ENCODE assay signal across 19 cellular contexts in genomic region chr13:75236774-75237173, GRCh38.
"Had no signal": no experiment of that assay in that cellular context is flagged by ENCODE, and none has a peak within 500 bp of the region (broad histone marks: within the 10 kb centered on the region; RNA-seq: fewer than 3 reads in every experiment).

No MANE protein-coding gene starts in this region.

- ATAC-seq: heart left ventricle; left cardiac atrium; pancreas; psoas muscle; right cardiac atrium; stimulated activated effector memory CD8-positive, alpha-beta T cell treated with anti-CD3 and anti-CD28 coated beads, Interleukin-12 subunit alpha, Interleukin-12 subunit beta, amount 100 ng/mL, for 72 hours; stimulated activated naive CD8-positive, alpha-beta T cell treated with anti-CD3 and anti-CD28 coated beads, Interleukin-15, amount 100 ng/mL, for 72 hours; T-helper 17 cell had no signal

- DNase-seq: activated CD4-positive, alpha-beta memory T cell treated with anti-CD3 and anti-CD28 coated beads for 36 hours; activated CD4-positive, alpha-beta T cell treated with anti-CD3 and anti-CD28 coated beads for 48 hours; activated naive CD4-positive, alpha-beta T cell treated with anti-CD3 and anti-CD28 coated beads for 36 hours; activated naive CD8-positive, alpha-beta T cell treated with anti-CD3 and anti-CD28 coated beads, Interleukin-2, amount 10 ng/mL, durations not matched to agents 7 days and 5 days; activated T-cell treated with anti-CD3 and anti-CD28 coated beads, Interleukin-2, amount 50 U/mL, for 48 hours; central memory CD4-positive, alpha-beta T cell; effector memory CD4-positive, alpha-beta T cell; heart left ventricle; islet precursor cell; left cardiac atrium; pancreas; psoas muscle; right cardiac atrium; stimulated activated CD4-positive, alpha-beta T cell treated with anti-CD3 and anti-CD28 coated beads, Interleukin-2, amount 100 ng/mL, for 24 hours; stimulated activated naive CD8-positive, alpha-beta T cell treated with anti-CD3 and anti-CD28 coated beads, Interleukin-15, amount 100 ng/mL, for 72 hours; T-helper 17 cell; tibial artery had no signal

- H3K4me3 ChIP-seq: esophagus muscularis mucosa, heart left ventricle, pancreas, psoas muscle, tibial artery had no signal
